ENCODE assay signal across 8 cellular contexts in genomic region chr18:48833701-48834394, GRCh38.
DNase-seq lines count a peak whose midpoint lies in the region; ATAC-seq and TF ChIP-seq lines count a peak whose summit lies in the region.

No MANE protein-coding gene starts in this region.

- H3K4me3 ChIP-seq in mucosa of stomach (ENCODE audit: low read length): no peak overlapping the region

- no peak for DNase-seq in RWPE1 (ENCODE audit: low spot score)
- DNase-seq in activated naive CD8-positive, alpha-beta T cell treated with anti-CD3 and anti-CD28 coated beads for 36 hours: peak; percentile 67
- no peak for DNase-seq in SKM-1 (lab: John Stamatoyannopoulos, UW; ENCODE audit: unreplicated experiment)
- DNase-seq in COLO829 (ENCODE audit: low spot score): no peak
- no peak for DNase-seq in EL

- no peaks in the 10 kb centered on the region for H3K9me3 ChIP-seq in mucosa of stomach (ENCODE audit: control insufficient read depth, low read length)

- CTCF ChIA-PET in RWPE1 (lab: Yijun Ruan, JAX): no interaction called here

- peak overlapping the region; percentile 26 for H3K9ac ChIP-seq in mucosa of stomach (ENCODE audit: low read length)

- ATAC-seq in GM18873 (IDR thresholded peaks at IDR 0.05; ENCODE audit: low FRiP score, unreplicated experiment): peak; percentile 71
- ATAC-seq in HG02943 (IDR thresholded peaks at IDR 0.05; ENCODE audit: low read depth, unreplicated experiment): peak; percentile 61

- H3K36me3 ChIP-seq in mucosa of stomach (ENCODE audit: control insufficient read depth, insufficient read depth, low read length): no peaks in the 10 kb centered on the region

- no peaks in the 10 kb centered on the region for H3K27me3 ChIP-seq in mucosa of stomach (ENCODE audit: control insufficient read depth, insufficient read depth, low read length)

- H3K4me1 Mint-ChIP-seq in activated naive CD8-positive, alpha-beta T cell treated with anti-CD3 and anti-CD28 coated beads for 36 hours: peaks cover 61% of the 10 kb centered on the region

- H3K4me1 ChIP-seq in mucosa of stomach (ENCODE audit: control insufficient read depth, insufficient read depth, low read length): peaks cover 51% of the 10 kb centered on the region

- peak overlapping the region; percentile 98 for H3K27ac Mint-ChIP-seq in activated naive CD8-positive, alpha-beta T cell treated with anti-CD3 and anti-CD28 coated beads for 36 hours

- H3K27ac ChIP-seq in RWPE1: peak overlapping the region; percentile 93

- H3K27me3 Mint-ChIP-seq in activated naive CD8-positive, alpha-beta T cell treated with anti-CD3 and anti-CD28 coated beads for 36 hours: no peaks in the 10 kb centered on the region

- TF ChIP-seq CTCF in RWPE1 (conservative IDR thresholded peaks at IDR 0.05; ENCODE audit: low read depth): no peak

- H3K9me3 Mint-ChIP-seq in activated naive CD8-positive, alpha-beta T cell treated with anti-CD3 and anti-CD28 coated beads for 36 hours: no peaks in the 10 kb centered on the region

- POLR2A ChIA-PET in RWPE1 (lab: Yijun Ruan, JAX; ENCODE audit: low non-redundant PET): no interaction called here

- peak overlapping the region; percentile 90 for H3K4me3 Mint-ChIP-seq in activated naive CD8-positive, alpha-beta T cell treated with anti-CD3 and anti-CD28 coated beads for 36 hours

- peaks cover 7% of the 10 kb centered on the region for H3K36me3 Mint-ChIP-seq in activated naive CD8-positive, alpha-beta T cell treated with anti-CD3 and anti-CD28 coated beads for 36 hours
